ENCODE assay signal across 13 cellular contexts in genomic region chr6:42791706-42792320, GRCh38. TPM values are rescaled to one million over a fixed set of nuclear protein-coding genes. Genes with fewer than 3 reads are reported as not detected.
DNase-seq lines count a peak whose midpoint lies in the region; ATAC-seq, FAIRE-seq and TF ChIP-seq lines count a peak whose summit lies in the region.
"Had no signal": no experiment of that assay in that cellular context is flagged by ENCODE, and none has a peak within 500 bp of the region (broad histone marks: within the 10 kb centered on the region; RNA-seq: fewer than 3 reads in every experiment).

No MANE protein-coding gene starts in this region.

- H3K9me3 Mint-ChIP-seq in GM23338 = no peaks in the 10 kb centered on the region
- no peaks in the 10 kb centered on the region for H3K9me3 Mint-ChIP-seq in WTC11
- H3K9me3 Mint-ChIP-seq: H9 had no signal

- peaks cover 30% of the 10 kb centered on the region for H3K4me1 Mint-ChIP-seq in GM23338
- peaks cover 26% of the 10 kb centered on the region for H3K4me1 Mint-ChIP-seq in WTC11

- peaks cover 18% of the 10 kb centered on the region for H4K20me1 ChIP-seq in GM23338 (replicated peaks; ENCODE audit: insufficient read depth)

- no peak for TF ChIP-seq RAD21 in A549 (conservative IDR thresholded peaks at IDR 0.05 in 1 of 2, IDR thresholded peaks at IDR 0.05 in 1 of 2)

- H3K27me3 ChIP-seq in GM23338 (ENCODE audit: insufficient read depth) = no peaks in the 10 kb centered on the region

- CTCF ChIA-PET in A549 (lab: Yijun Ruan, JAX) (no interaction called here), WTC11 (lab: Charles Lee) (no interaction called here)

- H3K4me2 ChIP-seq in A549 (no peak overlapping the region), GM23338 (no peak overlapping the region)

- peak; percentile 24 to 39; a peak in 3 of 6 replicates for ATAC-seq in A549
- no peak for ATAC-seq in GM23338
- no peak for ATAC-seq in WTC11
- peak; percentile 29 for ATAC-seq in left lobe of liver
- ATAC-seq in HG03095 (IDR thresholded peaks at IDR 0.05; ENCODE audit: unreplicated experiment) = no peak

- no peak for TF ChIP-seq POLR2A in A549 (IDR thresholded peaks at IDR 0.05; ENCODE audit: low read length)

- H3K79me2 ChIP-seq in GM23338 (replicated peaks; ENCODE audit: insufficient read depth) = peaks cover 41% of the 10 kb centered on the region

- DNase-seq in A549 (ENCODE audit: low read depth in 1 of 2, low spot score in 1 of 2) = no peak
- DNase-seq in GM23338 (ENCODE audit: low spot score) = no peak
- no peak for DNase-seq in WTC11 (ENCODE audit: low spot score)
- no peak for DNase-seq in left lobe of liver (ENCODE audit: low spot score)
- DNase-seq in SIG-M5 treated with dmso at 0.1 percent for 504 hours (lab: John Stamatoyannopoulos, UW; ENCODE audit: unreplicated experiment) = no peak
- DNase-seq in activated CD4-positive, alpha-beta T cell treated with anti-CD3 and anti-CD28 coated beads for 4 hours = no peak
- DNase-seq in activated CD4-positive, CD25-positive, alpha-beta regulatory T cell treated with anti-CD3 and anti-CD28 coated beads, Interleukin-2, amount 50 U/mL, for 72 hours = no peak
- DNase-seq: H9, hypothalamus, NCI-H446 treated with DMSO at 0.1 percent for 48 hours, T-helper 1 cell had no signal

- H3K27me3 Mint-ChIP-seq in GM23338 (ENCODE audit: insufficient read depth, low read depth, poor library complexity) (peaks cover 4% of the 10 kb centered on the region), WTC11 (ENCODE audit: low read depth) (no peaks in the 10 kb centered on the region)

- no peak for TF ChIP-seq EP300 in A549 (IDR thresholded peaks at IDR 0.05)

- POLR2A ChIA-PET in A549 (lab: Yijun Ruan, JAX) (interaction anchor here (0.7 to 1.2 kb wide), 2 partner anchors 9 to 47 kb away, joined by 3 to 10 read pairs; partner anchors contain the start of gene BICRAL), WTC11 (lab: Charles Lee) (interaction anchor here (1.1 kb wide), 1 partner anchor 46 kb away, joined by 7 read pairs; the partner anchor contains the start of gene TBCC)

- H3K36me3 Mint-ChIP-seq in GM23338 (ENCODE audit: low read depth) = peaks cover 3% of the 10 kb centered on the region; the same call in 1 of the 3 replicates
- H3K36me3 Mint-ChIP-seq in WTC11 = no peaks in the 10 kb centered on the region

- H3K9me3 ChIP-seq in A549 = no peaks in the 10 kb centered on the region

- 95% methylated on average over 3 of the region's 3 CpGs for WGBS in A549 (ENCODE audit: missing lambda C conversion rate)

- no peak for FAIRE-seq in A549 (lab: Jason Lieb, UNC)

- TF ChIP-seq CTCF in A549 (IDR thresholded peaks at IDR 0.05) (no peak), GM23338 (conservative IDR thresholded peaks at IDR 0.05; ENCODE audit: low read depth in 2 of 2) (no peak), WTC11 (IDR thresholded peaks at IDR 0.05) (no peak)

- H3K4me3 Mint-ChIP-seq in GM23338 (no peak overlapping the region), WTC11 (no peak overlapping the region)
- H3K4me3 Mint-ChIP-seq: H9 had no signal

- H3K4me3 ChIP-seq in A549 = no peak overlapping the region
- H3K4me3 ChIP-seq in GM23338 = no peak overlapping the region

- H3K4me1 ChIP-seq in A549 (0 out of 3 replicates have a peak, but pooled peaks cover 7% of the 10 kb centered on the region), GM23338 (ENCODE audit: insufficient read depth) (peaks cover 42% of the 10 kb centered on the region)

- H3K27ac Mint-ChIP-seq in GM23338 (no peak overlapping the region), WTC11 (no peak overlapping the region)

- no peak overlapping the region for H3K27ac ChIP-seq in A549
- H3K27ac ChIP-seq in GM23338 (ENCODE audit: low read depth) = 0 out of 2 replicates have a peak overlapping the region, but pooled peaks have one; percentile 65
- H3K27ac ChIP-seq: C4-2B had no signal

- H3K9me2 ChIP-seq in GM23338 (ENCODE audit: insufficient read depth) = no peaks in the 10 kb centered on the region

- H3K36me3 ChIP-seq in GM23338 (ENCODE audit: insufficient read depth) = no peaks in the 10 kb centered on the region

- H2AFZ ChIP-seq in GM23338 = no peak overlapping the region

- peaks cover 6% of the 10 kb centered on the region; the same call in 1 of the 2 replicates for H3F3A ChIP-seq in GM23338 (replicated peaks; ENCODE audit: low read depth)

TF ChIP-seq in A549, 52 proteins besides CTCF, POLR2A, EP300 and RAD21 (continues in another document):
- no peak for TF ChIP-seq EHF (CRISPR knock-in tag; IDR thresholded peaks at IDR 0.05)
- no peak for TF ChIP-seq HMGXB4 (CRISPR knock-in tag; IDR thresholded peaks at IDR 0.05; ENCODE audit: borderline replicate concordance)
- TF ChIP-seq MAFK (IDR thresholded peaks at IDR 0.05; ENCODE audit: partially characterized antibody) = no peak
- no peak for TF ChIP-seq RNF2 (IDR thresholded peaks at IDR 0.05; ENCODE audit: borderline replicate concordance, low read depth)
- TF ChIP-seq JUNB (IDR thresholded peaks at IDR 0.05) = no peak

TF ChIP-seq in GM23338, 12 proteins besides CTCF, POLR2A, EP300 and RAD21:
- no peak for TF ChIP-seq STAT1 (IDR thresholded peaks at IDR 0.05; ENCODE audit: unreplicated experiment)
- no peak for TF ChIP-seq POLR2AphosphoS5 (IDR thresholded peaks at IDR 0.05; ENCODE audit: low read depth)
- TF ChIP-seq EZH2 (IDR thresholded peaks at IDR 0.05; ENCODE audit: low read depth, unreplicated experiment) = no peak
- TF ChIP-seq CREB1 (CRISPR knock-in tag; IDR thresholded peaks at IDR 0.05; ENCODE audit: low read depth) = no peak
- TF ChIP-seq ETS1 (IDR thresholded peaks at IDR 0.05) = no peak
- no peak for TF ChIP-seq ZNF331 (CRISPR knock-in tag; IDR thresholded peaks at IDR 0.05; ENCODE audit: low read depth)
- no peak for TF ChIP-seq NANOG (IDR thresholded peaks at IDR 0.05; ENCODE audit: borderline replicate concordance)
TF ChIP-seq in GM23338: peak in this region for 0.

TF ChIP-seq in WTC11, 78 proteins besides CTCF, POLR2A, EP300 and RAD21:
- TF ChIP-seq ELF4 (CRISPR knock-in tag; IDR thresholded peaks at IDR 0.05; ENCODE audit: low read depth) (no peak), EMX1 (CRISPR knock-in tag; IDR thresholded peaks at IDR 0.05) (peak; percentile 44; the same call in 1 of the 2 replicates)

RNA-seq across cellular contexts. Expression of gene BICRAL, which starts 10.0 kb away (rescaled TPM):
- polyA plus RNA-seq in A549 (2011; rRNA removed) = 8.6 and 9.0 TPM in 2 replicates
- polyA plus RNA-seq in A549 (2012; cell fraction: cytosol; rRNA removed) = 2.7 and 3.5 TPM in 2 replicates
- 2.6 and 2.9 TPM in 2 replicates for polyA plus RNA-seq in A549 (2012; cell fraction: nucleus; rRNA removed)
- polyA plus RNA-seq in A549 (2017; fragmentation: RNase III; extraction: RNeasy Plus Mini Kit Qiagen cat#74134 plus additional on column Dnase treatment) = 2.9 to 3.5 TPM (median 3.3 TPM) in 3 replicates
- 11.6 and 15.3 TPM in 2 replicates for polyA minus RNA-seq in A549 (2011; rRNA and poly(A)+ RNA removed)
- 11.0 and 11.7 TPM in 2 replicates for total RNA-seq in GM23338 (2014; rRNA removed; shearing (Covaris generic))
- 3.4 and 3.6 TPM in 2 replicates for polyA plus RNA-seq in GM23338 (2016; fragmentation: Nextera tagmentation; extraction: Ambion mirVana)
- 9.4 to 10.3 TPM (median 9.7 TPM) in 3 replicates for total RNA-seq in WTC11 (2021)
- total RNA-seq in left lobe of liver = 5.4 TPM

RNA-seq across cellular contexts. Expression of gene TBCC, which starts 45.9 kb away (rescaled TPM):
- polyA plus RNA-seq in A549 (2011; rRNA removed) (10.2 and 10.3 TPM in 2 replicates), A549 (2017; fragmentation: RNase III; extraction: RNeasy Plus Mini Kit Qiagen cat#74134 plus additional on column Dnase treatment) (12.3 to 13.3 TPM (median 12.4 TPM) in 3 replicates), GM23338 (2016; fragmentation: Nextera tagmentation; extraction: Ambion mirVana) (45.3 and 48.3 TPM in 2 replicates)
- 10.3 and 12.8 TPM in 2 replicates for polyA plus RNA-seq in A549 (2012; cell fraction: cytosol; rRNA removed)
- polyA plus RNA-seq in A549 (2012; cell fraction: nucleus; rRNA removed) = 11.8 and 12.4 TPM in 2 replicates
- polyA minus RNA-seq in A549 (2011; rRNA and poly(A)+ RNA removed) = 8.1 and 8.3 TPM in 2 replicates
- 45.0 and 59.5 TPM in 2 replicates for total RNA-seq in GM23338 (2014; rRNA removed; shearing (Covaris generic))
- total RNA-seq in WTC11 (2021) (24.7 to 27.3 TPM (median 25.0 TPM) in 3 replicates), left lobe of liver (6.6 TPM)

Comparison
In these comparisons a context has a peak if more than half of its experiments do, and no peak if none do; other contexts are left out.
1. ATAC-seq: peak in A549 (2 of 2) and left lobe of liver (single experiment); none in GM23338 (single experiment), WTC11 (single experiment) and HG03095 (single experiment).